In genomic region chr9:136050706-136051567, GRCh38 we compare ENCODE assay signal across 10 cellular contexts. TPM values are rescaled to one million over a fixed set of nuclear protein-coding genes. Genes with fewer than 3 reads are reported as not detected.
DNase-seq lines count a peak whose midpoint lies in the region.
"Had no signal": no experiment of that assay in that cellular context is flagged by ENCODE, and none has a peak within 500 bp of the region (broad histone marks: within the 10 kb centered on the region; RNA-seq: fewer than 3 reads in every experiment).

No MANE protein-coding gene starts in this region.

- H2AK5ac ChIP-seq in mesendoderm (ENCODE audit: low read length), result no peak overlapping the region

- H3K36me3 ChIP-seq in mesendoderm (ENCODE audit: control insufficient read depth, insufficient read depth, low read length), result no peaks in the 10 kb centered on the region

- peaks cover 2% of the 10 kb centered on the region for H3K27me3 Mint-ChIP-seq in dendritic cell treated with granulocyte-macrophage colony-stimulating factor and Interleukin-4, amounts not matched to agents 40 ng/mL and 50 ng/mL, for 4 days

- peak overlapping the region; percentile 62 for H3K18ac ChIP-seq in mesendoderm (ENCODE audit: low read length)

- no peaks in the 10 kb centered on the region for H3K27me3 ChIP-seq in mesendoderm (ENCODE audit: insufficient read depth, low read length, poor library complexity)

- WGBS in mesendoderm (ENCODE audit: extremely low coverage, insufficient coverage, low lambda C conversion rate), result no CpG with 5 or more reads among the region's 66 CpGs

- H4K8ac ChIP-seq in mesendoderm (ENCODE audit: low read depth, low read length), result no peak overlapping the region

- H3K36me3 Mint-ChIP-seq in dendritic cell treated with granulocyte-macrophage colony-stimulating factor and Interleukin-4, amounts not matched to agents 40 ng/mL and 50 ng/mL, for 4 days (ENCODE audit: low read depth), result peaks cover 40% of the 10 kb centered on the region

- no peak overlapping the region for H3K4ac ChIP-seq in mesendoderm (ENCODE audit: low read depth, low read length)

- H3K4me3 Mint-ChIP-seq in dendritic cell treated with granulocyte-macrophage colony-stimulating factor and Interleukin-4, amounts not matched to agents 40 ng/mL and 50 ng/mL, for 4 days, result peak overlapping the region; percentile 59

- peak overlapping the region; percentile 64 for H3K9ac ChIP-seq in mesendoderm (ENCODE audit: low read length)
- H3K9ac ChIP-seq: KMS-11 had no signal

- no peak overlapping the region for H2BK15ac ChIP-seq in mesendoderm (replicated peaks; ENCODE audit: low read depth)

- peak overlapping the region; percentile 20 for H3K4me3 ChIP-seq in mesendoderm (ENCODE audit: low read length)

- H2BK5ac ChIP-seq in mesendoderm (ENCODE audit: low read length), result no peak overlapping the region

- no peak overlapping the region for H2BK120ac ChIP-seq in mesendoderm (ENCODE audit: low read depth, low read length)

- peak overlapping the region; percentile 84 for H3K56ac ChIP-seq in mesendoderm (ENCODE audit: low read length)

- H3K27ac Mint-ChIP-seq in dendritic cell treated with granulocyte-macrophage colony-stimulating factor and Interleukin-4, amounts not matched to agents 40 ng/mL and 50 ng/mL, for 4 days, result no peak overlapping the region
- H3K27ac Mint-ChIP-seq: stimulated activated naive CD8-positive, alpha-beta T cell treated with anti-CD3 and anti-CD28 coated beads, Interleukin-15, Interleukin-2, amounts not matched to agents 100 ng/mL and 50 ng/mL, for 24 hours had no signal

- H4K5ac ChIP-seq in mesendoderm (ENCODE audit: low read length), result no peak overlapping the region

- peak; percentile 19 for DNase-seq in NCI-H2227 (lab: John Stamatoyannopoulos, UW; ENCODE audit: unreplicated experiment)
- DNase-seq in NCI-H2227 treated with DMSO at 0.1 percent for 48 hours (lab: John Stamatoyannopoulos, UW), result no peak
- DNase-seq in mesendoderm, result peak; percentile 34
- peak; percentile 58 for DNase-seq in ureter (ENCODE audit: low spot score)
- no peak for DNase-seq in NCI-H2081 treated with DMSO at 0.1 percent for 48 hours (lab: John Stamatoyannopoulos, UW)
- DNase-seq in activated T-cell treated with anti-CD3 and anti-CD28 coated beads, Interleukin-2, amount 50 U/mL, for 1 hour, result no peak
- DNase-seq in GOT3 (lab: John Stamatoyannopoulos, UW), result no peak

- peaks cover 2% of the 10 kb centered on the region for H3K4me1 ChIP-seq in mesendoderm (ENCODE audit: control insufficient read depth, low read depth, low read length)

- intact Hi-C loops in dendritic cell treated with granulocyte-macrophage colony-stimulating factor and Interleukin-4, amounts not matched to agents 40 ng/mL and 50 ng/mL, for 4 days (cut with micrococcal nuclease), result no loop called here

- no peaks in the 10 kb centered on the region for H3K9me3 Mint-ChIP-seq in dendritic cell treated with granulocyte-macrophage colony-stimulating factor and Interleukin-4, amounts not matched to agents 40 ng/mL and 50 ng/mL, for 4 days
- H3K9me3 Mint-ChIP-seq: stimulated activated naive CD8-positive, alpha-beta T cell treated with anti-CD3 and anti-CD28 coated beads, Interleukin-15, Interleukin-2, amounts not matched to agents 100 ng/mL and 50 ng/mL, for 24 hours had no signal

- peak overlapping the region; percentile 45 for H3K23ac ChIP-seq in mesendoderm (ENCODE audit: low read length)

- H3K79me2 ChIP-seq in mesendoderm (ENCODE audit: control insufficient read depth, insufficient read depth, low read length), result no peaks in the 10 kb centered on the region

- H3K79me1 ChIP-seq in mesendoderm (ENCODE audit: low read length), result no peaks in the 10 kb centered on the region

- peak overlapping the region; percentile 85 for H3K4me2 ChIP-seq in mesendoderm (ENCODE audit: low read length)
- H3K4me2 ChIP-seq: KMS-11 had no signal

- peaks cover 93% of the 10 kb centered on the region for H3K4me1 Mint-ChIP-seq in dendritic cell treated with granulocyte-macrophage colony-stimulating factor and Interleukin-4, amounts not matched to agents 40 ng/mL and 50 ng/mL, for 4 days (ENCODE audit: low read depth)

- H3K27ac ChIP-seq in mesendoderm (ENCODE audit: low read depth, low read length), result peak overlapping the region; percentile 62
- H3K27ac ChIP-seq: KMS-11 had no signal

RNA-seq across cellular contexts. Expression of gene NACC2, which starts 44.2 kb away (rescaled TPM):
- polyA plus RNA-seq in mesendoderm (2013, experiment 1 of 2), result 2.0 TPM
- polyA plus RNA-seq in mesendoderm (2013, experiment 2 of 2), result 2.2 TPM
- total RNA-seq in ureter, result 36.0 TPM

Comparison
In these comparisons a context has a peak if more than half of its experiments do, and no peak if none do; other contexts are left out.
1. DNase-seq: peak in NCI-H2227 (single experiment), mesendoderm (single experiment) and ureter (single experiment); none in NCI-H2227 treated with DMSO at 0.1 percent for 48 hours (single experiment), NCI-H2081 treated with DMSO at 0.1 percent for 48 hours (single experiment), activated T-cell treated with anti-CD3 and anti-CD28 coated beads, Interleukin-2, amount 50 U/mL, for 1 hour (single experiment) and GOT3 (single experiment).